In the genomic region with DNA sequence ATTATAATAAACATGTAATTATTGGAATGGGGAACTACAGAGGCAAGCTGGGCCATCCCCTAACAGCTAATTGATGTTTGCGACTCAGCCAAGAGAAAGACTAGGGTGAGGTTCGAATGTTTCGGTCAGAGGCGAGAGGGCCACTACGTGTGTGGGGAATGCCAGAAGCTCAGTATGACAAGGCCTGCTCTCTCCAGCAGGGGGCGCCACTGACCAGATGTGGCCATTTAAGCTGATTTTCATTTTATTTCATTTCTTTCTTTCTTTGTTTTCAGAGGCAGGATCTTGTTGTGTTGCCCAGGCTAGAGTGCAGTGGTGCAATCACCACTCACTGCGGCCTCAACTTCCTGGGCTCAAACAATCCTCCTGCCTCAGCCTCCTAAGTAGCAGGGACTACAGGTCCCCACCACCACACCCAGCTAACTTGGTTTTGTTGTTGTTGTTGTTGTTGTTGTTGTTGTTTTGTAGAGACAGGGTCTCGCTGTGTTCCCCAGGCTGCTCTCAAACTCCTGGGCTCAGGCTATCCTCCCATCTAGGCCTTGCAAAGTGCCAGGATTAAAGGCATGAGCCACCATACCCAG, we compare ENCODE assay signal across 8 cellular contexts. TPM values are rescaled to one million over a fixed set of nuclear protein-coding genes. Genes with fewer than 3 reads are reported as not detected.
DNase-seq lines count a peak whose midpoint lies in the region; ATAC-seq and TF ChIP-seq lines count a peak whose summit lies in the region.
"Had no signal": no experiment of that assay in that cellular context is flagged by ENCODE, and none has a peak within 500 bp of the region (broad histone marks: within the 10 kb centered on the region; RNA-seq: fewer than 3 reads in every experiment).

No MANE protein-coding gene starts in this region.

- H3K27me3 Mint-ChIP-seq in chondrocyte (ENCODE audit: low read depth) = peaks cover 31% of the 10 kb centered on the region

- H3K4me3 ChIP-seq in H7 (ENCODE audit: insufficient read depth, low read depth, low read length) = no peak overlapping the region

- no peak overlapping the region for H3K4me3 Mint-ChIP-seq in chondrocyte (ENCODE audit: unreplicated experiment)
- H3K4me3 Mint-ChIP-seq: naive thymus-derived CD4-positive, alpha-beta T cell had no signal

- H3K36me3 ChIP-seq in H7 (replicated peaks; ENCODE audit: control insufficient read depth, insufficient read depth, low read length) = no peaks in the 10 kb centered on the region

- H3K27me3 ChIP-seq in H7 (ENCODE audit: control insufficient read depth, insufficient read depth, low read length) = no peaks in the 10 kb centered on the region

- no peak for ATAC-seq in HG03196 (IDR thresholded peaks at IDR 0.05; ENCODE audit: unreplicated experiment)
- ATAC-seq in HG02852 (IDR thresholded peaks at IDR 0.05; ENCODE audit: unreplicated experiment) = no peak
- no peak for ATAC-seq in GM19351 (IDR thresholded peaks at IDR 0.05; ENCODE audit: unreplicated experiment)
- ATAC-seq: naive thymus-derived CD4-positive, alpha-beta T cell had no signal

- H3K27ac Mint-ChIP-seq in chondrocyte (ENCODE audit: unreplicated experiment) = no peak overlapping the region
- H3K27ac Mint-ChIP-seq: naive thymus-derived CD4-positive, alpha-beta T cell had no signal

- H3K36me3 Mint-ChIP-seq in chondrocyte (ENCODE audit: low read depth) = no peaks in the 10 kb centered on the region
- H3K36me3 Mint-ChIP-seq: naive thymus-derived CD4-positive, alpha-beta T cell had no signal

- H3K9me3 Mint-ChIP-seq in chondrocyte (ENCODE audit: low read depth) = no peaks in the 10 kb centered on the region

- peaks cover 1% of the 10 kb centered on the region for H3K4me1 Mint-ChIP-seq in chondrocyte (ENCODE audit: low read depth)

- peak; percentile 73 for DNase-seq in H7
- peak; percentile 32 for DNase-seq in SKM-1 treated with dmso at 0.1 percent for 144 hours (lab: John Stamatoyannopoulos, UW; ENCODE audit: unreplicated experiment)
- no peak for DNase-seq in chondrocyte (ENCODE audit: low spot score)
- peak; percentile 30 for DNase-seq in stimulated activated CD4-positive, alpha-beta T cell treated with anti-CD3 and anti-CD28 coated beads, Interleukin-12 subunit alpha, Interleukin-12 subunit beta, amount 100 ng/mL, for 4 hours

- peak; percentile 77 for TF ChIP-seq CTCF in chondrocyte (IDR thresholded peaks at IDR 0.05)

RNA-seq across cellular contexts. Expression of gene TMEM130, which starts 38.1 kb away (rescaled TPM):
- 0.24 and 0.37 TPM in 2 replicates for total RNA-seq in H7 (2014; rRNA removed; shearing (Covaris generic))
- 19.3 to 19.7 TPM (median 19.3 TPM) in 3 replicates for total RNA-seq in chondrocyte
- total RNA-seq: naive thymus-derived CD4-positive, alpha-beta T cell had no signal

RNA-seq across cellular contexts. Expression of gene TRRAP, which starts 46.6 kb away (rescaled TPM):
- 13.0 and 15.1 TPM in 2 replicates for total RNA-seq in H7 (2014; rRNA removed; shearing (Covaris generic))
- total RNA-seq in chondrocyte = 30.4 to 46.3 TPM (median 32.0 TPM) in 3 replicates

Comparison
In these comparisons a context has a peak if more than half of its experiments do, and no peak if none do; other contexts are left out.
1. RNA of gene TMEM130, which starts 38.1 kb away (total RNA-seq): 19.3 to 19.7 TPM in chondrocyte; 0.24 to 0.37 TPM in H7; every median in the first group is over 10 times any median in the second.